ENCODE assay signal across 8 cellular contexts in the genomic region with DNA sequence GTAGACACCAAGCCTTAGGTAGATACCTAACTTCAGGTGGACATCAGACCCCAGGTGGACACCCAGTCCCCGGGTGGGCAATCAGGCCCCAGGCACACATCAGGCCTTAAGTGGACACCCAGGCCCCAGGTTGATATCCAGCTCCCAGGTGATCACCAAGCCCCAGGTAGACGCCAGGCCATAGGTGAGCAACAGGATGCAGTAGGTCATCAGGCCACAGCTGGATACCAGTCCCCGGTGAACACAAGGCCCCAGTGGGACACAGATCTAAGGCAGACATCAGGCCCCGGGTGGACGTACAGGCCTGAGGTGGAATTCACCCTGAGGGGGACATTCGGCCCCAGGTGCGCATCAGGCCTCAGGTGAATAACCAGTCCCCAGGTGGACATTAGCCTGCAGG.
A peak's percentile ranks its signal among the peaks of the same experiment; 100 is the strongest.
DNase-seq lines count a peak whose midpoint lies in the region; ATAC-seq, FAIRE-seq and TF ChIP-seq lines count a peak whose summit lies in the region.
"Not testable (repeated sequence)": the region's sequence is repeated elsewhere in the genome, so short reads cannot be mapped to it uniquely, and the experiment has no call there.

No MANE protein-coding gene starts in this region.

- BruUV-seq in endothelial cell of umbilical vein (replicated peaks; lab: Mats Ljungman, UMichigan), result not testable (repeated sequence)

- H2AFZ ChIP-seq in endothelial cell of umbilical vein (ENCODE audit: low read depth, low read length), result not testable (repeated sequence)

- dilution Hi-C loops in endothelial cell of umbilical vein (cut with MboI; ENCODE audit: extremely low pct_ligation_motif_present, low sequenced_read_pairs), result not testable (repeated sequence)

- H3K4me1 ChIP-seq in endothelial cell of umbilical vein (ENCODE audit: control insufficient read depth, extremely low read depth, insufficient read depth, low read length); right atrium auricular region; sigmoid colon; aorta (ENCODE audit: control insufficient read depth in 1 of 2, insufficient read depth in 2 of 2, low read length in 2 of 2): not testable (repeated sequence)

- not testable (repeated sequence) for H3K9ac ChIP-seq in endothelial cell of umbilical vein (replicated peaks; ENCODE audit: extremely low read depth, insufficient read depth, low read length)

- H3K4me3 ChIP-seq in endothelial cell of umbilical vein (replicated peaks in 1 of 3; ENCODE audit: insufficient read depth in 1 of 3, low read depth in 1 of 3, low read length in 3 of 3); right atrium auricular region; sigmoid colon; aorta (ENCODE audit: low read length in 2 of 2): not testable (repeated sequence)

- ATAC-seq in left lobe of liver; aorta (ENCODE audit: low FRiP score): not testable (repeated sequence)

- H3K9me1 ChIP-seq in endothelial cell of umbilical vein (replicated peaks; ENCODE audit: control insufficient read depth, extremely low read depth, insufficient read depth, low read length), result not testable (repeated sequence)

- H3K27me3 Mint-ChIP-seq in osteocyte (ENCODE audit: unreplicated experiment), result not testable (repeated sequence)

- H3K4me1 Mint-ChIP-seq in osteocyte (ENCODE audit: unreplicated experiment), result not testable (repeated sequence)

- H3K27ac ChIP-seq in endothelial cell of umbilical vein (ENCODE audit: insufficient read depth, low read depth, low read length); right atrium auricular region; sigmoid colon; aorta (ENCODE audit: low read depth in 1 of 2, low read length in 2 of 2): not testable (repeated sequence)

- DNase-seq in H4 (ENCODE audit: low spot score), result peak; percentile 2
- DNase-seq in activated CD8-positive, alpha-beta memory T cell treated with anti-CD3 and anti-CD28 coated beads, Interleukin-2, amount 50 U/mL, for 48 hours, result peak; percentile 59
- peak; percentile 0 for DNase-seq in endothelial cell of umbilical vein (ENCODE audit: low read depth, low spot score)
- DNase-seq in right atrium auricular region (ENCODE audit: low spot score), result peak; percentile 53
- peak; percentile 49 for DNase-seq in left lobe of liver (ENCODE audit: low spot score)
- peak; percentile 91 for DNase-seq in osteocyte (ENCODE audit: extremely low spot score, unreplicated experiment)
- peak; percentile 52 for DNase-seq in sigmoid colon
- peak; percentile 48 to 75 for DNase-seq in aorta

- CTCF ChIA-PET in endothelial cell of umbilical vein (lab: Charles Lee), result not testable (repeated sequence)

- intact Hi-C loops in endothelial cell of umbilical vein (cut with micrococcal nuclease); sigmoid colon (cut with DNase I); aorta (cut with DNase I): not testable (repeated sequence)

- POLR2A ChIA-PET in endothelial cell of umbilical vein (lab: Charles Lee), result not testable (repeated sequence)

- not testable (repeated sequence) for H4K20me1 ChIP-seq in endothelial cell of umbilical vein (replicated peaks; ENCODE audit: control insufficient read depth, extremely low read depth, insufficient read depth, low read length)

- H3K4me2 ChIP-seq in endothelial cell of umbilical vein (ENCODE audit: insufficient read depth, low read length), result not testable (repeated sequence)

- TF ChIP-seq EP300 in sigmoid colon (IDR thresholded peaks at IDR 0.05), result not testable (repeated sequence)

- H3K9me3 ChIP-seq in endothelial cell of umbilical vein (replicated peaks; ENCODE audit: control insufficient read depth, insufficient read depth, low read length); right atrium auricular region; sigmoid colon; aorta (ENCODE audit: control insufficient read depth, low read length): not testable (repeated sequence)

- not testable (repeated sequence) for H3K36me3 Mint-ChIP-seq in osteocyte (ENCODE audit: unreplicated experiment)

- WGBS in sigmoid colon, 2 donors, result 89 to 92% methylated on average over 7 of the region's 7 CpGs
- 90 to 92% methylated on average over 7 of the region's 7 CpGs for WGBS in aorta, 2 donors

- TF ChIP-seq CTCF in endothelial cell of umbilical vein (IDR thresholded peaks at IDR 0.05; ENCODE audit: extremely low read depth in 1 of 2, insufficient read depth in 1 of 2, low read depth in 1 of 2, low read length in 2 of 2); right atrium auricular region (IDR thresholded peaks at IDR 0.05); osteocyte (IDR thresholded peaks at IDR 0.05); sigmoid colon (IDR thresholded peaks at IDR 0.05): not testable (repeated sequence)

- H3K27ac Mint-ChIP-seq in osteocyte (ENCODE audit: unreplicated experiment), result not testable (repeated sequence)

- H3K9me3 Mint-ChIP-seq in osteocyte (ENCODE audit: unreplicated experiment), result peaks cover 13% of the 10 kb centered on the region

- not testable (repeated sequence) for H3K4me3 Mint-ChIP-seq in osteocyte (ENCODE audit: unreplicated experiment)

- not testable (repeated sequence) for TF ChIP-seq POLR2A in endothelial cell of umbilical vein (IDR thresholded peaks at IDR 0.05; ENCODE audit: low read depth, low read length); sigmoid colon (IDR thresholded peaks at IDR 0.05)

- FAIRE-seq in endothelial cell of umbilical vein (lab: Jason Lieb, UNC), result not testable (repeated sequence)

- not testable (repeated sequence) for H3K79me2 ChIP-seq in endothelial cell of umbilical vein (ENCODE audit: control insufficient read depth, insufficient read depth, low read length)

- not testable (repeated sequence) for H3K27me3 ChIP-seq in endothelial cell of umbilical vein (ENCODE audit: control insufficient read depth in 2 of 2, insufficient read depth in 2 of 2, low read length in 2 of 2); right atrium auricular region; sigmoid colon; aorta (ENCODE audit: control insufficient read depth in 1 of 2, insufficient read depth in 2 of 2, low read length in 1 of 2)

- H3K36me3 ChIP-seq in endothelial cell of umbilical vein (ENCODE audit: control insufficient read depth in 2 of 2, extremely low read depth in 1 of 2, insufficient read depth in 2 of 2, low read length in 2 of 2); right atrium auricular region; sigmoid colon; aorta (ENCODE audit: control insufficient read depth in 1 of 2, insufficient read depth in 2 of 2, low read length in 1 of 2): not testable (repeated sequence)

Comparison
In these comparisons a context has a peak if more than half of its experiments do, and no peak if none do; other contexts are left out.
1. DNase-seq: peak in every context shown above with its lines; median percentile 91 in osteocyte; 62 in aorta; 59 in activated CD8-positive, alpha-beta memory T cell treated with anti-CD3 and anti-CD28 coated beads, Interleukin-2, amount 50 U/mL, for 48 hours; 53 in right atrium auricular region; 52 in sigmoid colon; 49 in left lobe of liver; 2 in H4; 0 in endothelial cell of umbilical vein.